In genomic region chr20:36878913-36879312, GRCh38 we compare ENCODE assay signal across 1 cellular context.
TF ChIP-seq lines count a peak whose summit lies in the region.

No MANE protein-coding gene starts in this region.

TF ChIP-seq in IMR-90, 13 proteins besides CTCF, POLR2A, EP300 and RAD21 (continued from another document):
- no peak for TF ChIP-seq ELK1 (IDR thresholded peaks at IDR 0.05; ENCODE audit: borderline replicate concordance, low read depth, low read length)
- TF ChIP-seq CHD1 (IDR thresholded peaks at IDR 0.05; ENCODE audit: low read depth, low read length), result no peak
- no peak for TF ChIP-seq FOS (IDR thresholded peaks at IDR 0.05; ENCODE audit: low read depth, low read length)
- no peak for TF ChIP-seq BHLHE40 (IDR thresholded peaks at IDR 0.05; ENCODE audit: low read depth, low read length)
- no peak for TF ChIP-seq MXI1 (IDR thresholded peaks at IDR 0.05; ENCODE audit: borderline replicate concordance, low read depth, low read length)
- TF ChIP-seq SMC3 (IDR thresholded peaks at IDR 0.05; ENCODE audit: low read depth, low read length), result no peak
- TF ChIP-seq RCOR1 (IDR thresholded peaks at IDR 0.05; ENCODE audit: insufficient replicate concordance, low read length), result no peak
- no peak for TF ChIP-seq MAFK (IDR thresholded peaks at IDR 0.05; ENCODE audit: low read depth, low read length)
TF ChIP-seq in IMR-90: peak in this region for 0.
